ENCODE assay signal across 14 cellular contexts in the genomic region with DNA sequence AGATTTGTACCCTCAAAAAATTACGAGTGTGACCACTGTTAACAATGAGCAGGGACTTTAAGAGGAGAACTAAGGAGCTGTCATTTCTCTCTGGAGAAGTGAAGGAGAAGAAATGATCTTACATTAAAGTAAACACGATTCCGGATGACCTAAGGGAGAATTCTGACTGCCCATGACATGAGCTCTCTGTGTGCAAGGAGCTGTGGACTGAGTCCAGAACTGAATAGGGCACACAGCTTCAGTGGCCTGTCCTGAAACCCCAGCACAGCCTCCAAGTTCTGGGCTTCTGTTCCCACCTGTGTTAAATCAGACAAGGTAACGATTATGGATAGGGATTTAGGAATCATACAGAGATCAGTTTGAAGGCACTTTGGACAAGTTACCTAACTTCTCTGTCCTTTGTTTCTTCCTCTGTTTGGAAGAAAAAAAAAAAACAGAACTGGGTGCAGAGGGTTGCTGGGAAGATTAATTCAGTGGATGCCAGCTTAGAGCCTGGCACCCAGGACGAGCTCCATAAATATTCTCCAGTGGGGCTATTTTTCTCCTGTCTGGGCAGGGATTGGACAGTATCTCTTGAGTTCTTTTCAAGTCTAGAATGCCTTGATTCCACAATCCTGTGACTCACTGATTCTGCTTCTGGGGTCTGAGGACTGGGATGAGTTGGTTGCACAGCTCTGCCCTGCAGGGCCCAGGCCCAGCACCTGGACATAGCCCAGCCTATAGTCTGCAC.
A peak's percentile ranks its signal among the peaks of the same experiment; 100 is the strongest.
DNase-seq lines count a peak whose midpoint lies in the region; ATAC-seq and TF ChIP-seq lines count a peak whose summit lies in the region.
"Had no signal": no experiment of that assay in that cellular context is flagged by ENCODE, and none has a peak within 500 bp of the region (broad histone marks: within the 10 kb centered on the region; RNA-seq: fewer than 3 reads in every experiment).

No MANE protein-coding gene starts in this region.

- intact Hi-C loops in sigmoid colon (cut with DNase I) = no loop called here
- intact Hi-C loops in activated CD4-positive, alpha-beta T cell treated with anti-CD3 and anti-CD28 coated beads, Interleukin-2, amount 10 ng/mL, durations not matched to agents 24 days and 14 days (cut with micrococcal nuclease) = no loop called here

- no peak for TF ChIP-seq CTCF in WTC11 (IDR thresholded peaks at IDR 0.05)
- no peak for TF ChIP-seq CTCF in fibroblast of lung (conservative IDR thresholded peaks at IDR 0.05 in 1 of 2, IDR thresholded peaks at IDR 0.05 in 1 of 2; ENCODE audit: low read depth in 1 of 2, low read length in 2 of 2)
- TF ChIP-seq CTCF in sigmoid colon (IDR thresholded peaks at IDR 0.05) = no peak

- H3K36me3 ChIP-seq in fibroblast of lung (ENCODE audit: control insufficient read depth, insufficient read depth, low read length) (no peaks in the 10 kb centered on the region), sigmoid colon (no peaks in the 10 kb centered on the region)

- H3K27ac ChIP-seq in fibroblast of lung (ENCODE audit: insufficient read depth, low read length) = peak overlapping the region; percentile 1
- H3K27ac ChIP-seq in sigmoid colon = peak overlapping the region; percentile 20 to 84 (median 44)

- H3K9me3 Mint-ChIP-seq in WTC11 = peaks cover 11% of the 10 kb centered on the region
- no peaks in the 10 kb centered on the region for H3K9me3 Mint-ChIP-seq in activated CD4-positive, alpha-beta T cell treated with anti-CD3 and anti-CD28 coated beads, Interleukin-2, amount 10 ng/mL, durations not matched to agents 24 days and 14 days
- H3K9me3 Mint-ChIP-seq: activated CD8-positive, alpha-beta T cell treated with anti-CD3 and anti-CD28 coated beads for 36 hours; stimulated activated naive CD8-positive, alpha-beta T cell treated with anti-CD3 and anti-CD28 coated beads, Interleukin-15, Interleukin-2, amounts not matched to agents 100 ng/mL and 50 ng/mL, for 24 hours had no signal

- H3K27me3 ChIP-seq in fibroblast of lung (ENCODE audit: control insufficient read depth, insufficient read depth, low read length) (no peaks in the 10 kb centered on the region), sigmoid colon (no peaks in the 10 kb centered on the region)

- no peaks in the 10 kb centered on the region for H3K79me2 ChIP-seq in fibroblast of lung (ENCODE audit: control insufficient read depth, insufficient read depth, low read length)

- H3K27ac Mint-ChIP-seq in WTC11 = 0 out of 2 replicates have a peak overlapping the region, but pooled peaks have one; percentile 19
- H3K27ac Mint-ChIP-seq in activated CD4-positive, alpha-beta T cell treated with anti-CD3 and anti-CD28 coated beads, Interleukin-2, amount 10 ng/mL, durations not matched to agents 24 days and 14 days = no peak overlapping the region
- H3K27ac Mint-ChIP-seq: activated CD8-positive, alpha-beta T cell treated with anti-CD3 and anti-CD28 coated beads for 36 hours; stimulated activated naive CD8-positive, alpha-beta T cell treated with anti-CD3 and anti-CD28 coated beads, Interleukin-15, Interleukin-2, amounts not matched to agents 100 ng/mL and 50 ng/mL, for 24 hours had no signal

- DNase-seq in EH (ENCODE audit: low read depth) (peak; percentile 75), WTC11 (ENCODE audit: low spot score) (no peak), fibroblast of lung (ENCODE audit: low read depth in 2 of 2) (peak; percentile 59 to 80), sigmoid colon (no peak), RKO (ENCODE audit: low spot score) (no peak)
- DNase-seq in activated CD4-positive, alpha-beta T cell treated with anti-CD3 and anti-CD28 coated beads, Interleukin-2, amount 10 ng/mL, durations not matched to agents 24 days and 14 days = no peak
- DNase-seq: activated CD8-positive, alpha-beta T cell treated with anti-CD3 and anti-CD28 coated beads for 36 hours; activated gamma-delta T cell; foreskin melanocyte; T-helper 9 cell had no signal

- TF ChIP-seq EP300 in sigmoid colon (IDR thresholded peaks at IDR 0.05) = no peak

- no peak overlapping the region for H3K9ac ChIP-seq in fibroblast of lung (ENCODE audit: insufficient read depth, low read length)

- H3K4me3 ChIP-seq in fibroblast of lung (replicated peaks in 1 of 4; ENCODE audit: control extremely low read depth in 1 of 4, insufficient read depth in 1 of 4, low read depth in 3 of 4, low read length in 4 of 4) (no peak overlapping the region), sigmoid colon (no peak overlapping the region)

- 82% methylated on average over 5 of the region's 5 CpGs for WGBS in sigmoid colon, 2 donors

- CTCF ChIA-PET in WTC11 (lab: Charles Lee) = interaction anchor here (1.0 to 5.3 kb wide), 11 partner anchors 9 to 229 kb away, joined by 3 to 96 read pairs (median 11); no protein-coding TSS in a partner anchor

- ATAC-seq in WTC11 (no peak), GM19328 (IDR thresholded peaks at IDR 0.05; ENCODE audit: unreplicated experiment) (no peak), GM18868 (IDR thresholded peaks at IDR 0.05; ENCODE audit: unreplicated experiment) (no peak)
- ATAC-seq: activated CD8-positive, alpha-beta T cell treated with anti-CD3 and anti-CD28 coated beads for 36 hours; Panc1 had no signal

- TF ChIP-seq POLR2A in sigmoid colon (IDR thresholded peaks at IDR 0.05) = no peak

- no peak overlapping the region for H3K4me2 ChIP-seq in fibroblast of lung (ENCODE audit: extremely low read depth, insufficient read depth, low read length)

- no peaks in the 10 kb centered on the region; the same call in 1 of the 2 replicates for H3K27me3 Mint-ChIP-seq in WTC11 (ENCODE audit: low read depth)
- H3K27me3 Mint-ChIP-seq in activated CD4-positive, alpha-beta T cell treated with anti-CD3 and anti-CD28 coated beads, Interleukin-2, amount 10 ng/mL, durations not matched to agents 24 days and 14 days = no peaks in the 10 kb centered on the region

- peaks cover 6% of the 10 kb centered on the region for H3K4me1 Mint-ChIP-seq in WTC11
- H3K4me1 Mint-ChIP-seq in activated CD4-positive, alpha-beta T cell treated with anti-CD3 and anti-CD28 coated beads, Interleukin-2, amount 10 ng/mL, durations not matched to agents 24 days and 14 days = peaks cover 22% of the 10 kb centered on the region

- POLR2A ChIA-PET in WTC11 (lab: Charles Lee) = interaction anchor here (1.7 kb wide), 1 partner anchor 12 kb away, joined by 5 read pairs; no protein-coding TSS in a partner anchor

- peaks cover 65% of the 10 kb centered on the region for H3K4me1 ChIP-seq in fibroblast of lung (ENCODE audit: control insufficient read depth, extremely low read depth, insufficient read depth, low read length)
- H3K4me1 ChIP-seq in sigmoid colon = peaks cover 0 to 67% (median 55%) of the 10 kb centered on the region in 4 donors

- no peak overlapping the region for H3K4me3 Mint-ChIP-seq in WTC11
- H3K4me3 Mint-ChIP-seq in activated CD4-positive, alpha-beta T cell treated with anti-CD3 and anti-CD28 coated beads, Interleukin-2, amount 10 ng/mL, durations not matched to agents 24 days and 14 days = no peak overlapping the region
- H3K4me3 Mint-ChIP-seq: activated CD8-positive, alpha-beta T cell treated with anti-CD3 and anti-CD28 coated beads for 36 hours; stimulated activated naive CD8-positive, alpha-beta T cell treated with anti-CD3 and anti-CD28 coated beads, Interleukin-15, Interleukin-2, amounts not matched to agents 100 ng/mL and 50 ng/mL, for 24 hours had no signal

- H4K20me1 ChIP-seq in fibroblast of lung (ENCODE audit: control insufficient read depth, extremely low read depth, insufficient read depth, low read length) = no peaks in the 10 kb centered on the region

- H3K36me3 Mint-ChIP-seq in WTC11 = peaks cover 11% of the 10 kb centered on the region; the same call in 1 of the 2 replicates
- H3K36me3 Mint-ChIP-seq in activated CD4-positive, alpha-beta T cell treated with anti-CD3 and anti-CD28 coated beads, Interleukin-2, amount 10 ng/mL, durations not matched to agents 24 days and 14 days (ENCODE audit: low read depth) = no peaks in the 10 kb centered on the region

- H2AFZ ChIP-seq in fibroblast of lung (ENCODE audit: low read length) = no peak overlapping the region

- no peaks in the 10 kb centered on the region for H3K9me3 ChIP-seq in fibroblast of lung (ENCODE audit: control insufficient read depth, insufficient read depth, low read depth, low read length)
- no peaks in the 10 kb centered on the region for H3K9me3 ChIP-seq in sigmoid colon

TF ChIP-seq in WTC11, 78 proteins besides CTCF, POLR2A, EP300 and RAD21 (continues in another document):
- TF ChIP-seq, protein P1, sequence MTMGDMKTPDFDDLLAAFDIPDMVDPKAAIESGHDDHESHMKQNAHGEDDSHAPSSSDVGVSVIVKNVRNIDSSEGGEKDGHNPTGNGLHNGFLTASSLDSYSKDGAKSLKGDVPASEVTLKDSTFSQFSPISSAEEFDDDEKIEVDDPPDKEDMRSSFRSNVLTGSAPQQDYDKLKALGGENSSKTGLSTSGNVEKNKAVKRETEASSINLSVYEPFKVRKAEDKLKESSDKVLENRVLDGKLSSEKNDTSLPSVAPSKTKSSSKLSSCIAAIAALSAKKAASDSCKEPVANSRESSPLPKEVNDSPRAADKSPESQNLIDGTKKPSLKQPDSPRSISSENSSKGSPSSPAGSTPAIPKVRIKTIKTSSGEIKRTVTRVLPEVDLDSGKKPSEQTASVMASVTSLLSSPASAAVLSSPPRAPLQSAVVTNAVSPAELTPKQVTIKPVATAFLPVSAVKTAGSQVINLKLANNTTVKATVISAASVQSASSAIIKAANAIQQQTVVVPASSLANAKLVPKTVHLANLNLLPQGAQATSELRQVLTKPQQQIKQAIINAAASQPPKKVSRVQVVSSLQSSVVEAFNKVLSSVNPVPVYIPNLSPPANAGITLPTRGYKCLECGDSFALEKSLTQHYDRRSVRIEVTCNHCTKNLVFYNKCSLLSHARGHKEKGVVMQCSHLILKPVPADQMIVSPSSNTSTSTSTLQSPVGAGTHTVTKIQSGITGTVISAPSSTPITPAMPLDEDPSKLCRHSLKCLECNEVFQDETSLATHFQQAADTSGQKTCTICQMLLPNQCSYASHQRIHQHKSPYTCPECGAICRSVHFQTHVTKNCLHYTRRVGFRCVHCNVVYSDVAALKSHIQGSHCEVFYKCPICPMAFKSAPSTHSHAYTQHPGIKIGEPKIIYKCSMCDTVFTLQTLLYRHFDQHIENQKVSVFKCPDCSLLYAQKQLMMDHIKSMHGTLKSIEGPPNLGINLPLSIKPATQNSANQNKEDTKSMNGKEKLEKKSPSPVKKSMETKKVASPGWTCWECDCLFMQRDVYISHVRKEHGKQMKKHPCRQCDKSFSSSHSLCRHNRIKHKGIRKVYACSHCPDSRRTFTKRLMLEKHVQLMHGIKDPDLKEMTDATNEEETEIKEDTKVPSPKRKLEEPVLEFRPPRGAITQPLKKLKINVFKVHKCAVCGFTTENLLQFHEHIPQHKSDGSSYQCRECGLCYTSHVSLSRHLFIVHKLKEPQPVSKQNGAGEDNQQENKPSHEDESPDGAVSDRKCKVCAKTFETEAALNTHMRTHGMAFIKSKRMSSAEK (CRISPR knock-in tag; IDR thresholded peaks at IDR 0.05; ENCODE audit: borderline replicate concordance) = no peak

Comparison
In these comparisons a context has a peak if more than half of its experiments do, and no peak if none do; other contexts are left out.
1. DNase-seq: peak in EH (single experiment) and fibroblast of lung (2 of 2); none in WTC11 (single experiment), sigmoid colon (single experiment), RKO (single experiment) and activated CD4-positive, alpha-beta T cell treated with anti-CD3 and anti-CD28 coated beads, Interleukin-2, amount 10 ng/mL, durations not matched to agents 24 days and 14 days (single experiment).